ENCODE assay signal across 8 cellular contexts in the genomic region with DNA sequence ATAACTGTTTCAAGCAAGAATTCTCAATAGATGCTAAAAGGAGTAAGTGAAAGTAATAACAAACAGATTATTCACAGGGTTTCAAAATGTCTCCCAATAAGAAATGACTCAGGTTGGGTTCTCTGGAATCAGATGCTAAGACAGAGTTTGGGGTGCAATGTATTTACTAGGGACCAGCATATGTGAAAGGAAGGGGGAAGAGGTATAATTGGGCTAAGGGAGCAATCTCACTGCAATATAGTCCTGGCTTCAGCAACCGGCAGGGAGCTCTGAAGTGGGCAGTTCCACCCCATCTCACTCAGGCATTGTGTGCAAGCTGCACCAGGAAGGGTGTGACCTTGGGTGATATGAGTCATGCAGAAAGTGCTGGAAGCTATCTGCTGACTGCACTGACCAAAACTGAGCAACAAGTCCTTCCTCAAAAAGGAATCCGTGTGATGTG. TPM values are rescaled to one million over a fixed set of nuclear protein-coding genes. Genes with fewer than 3 reads are reported as not detected.
DNase-seq lines count a peak whose midpoint lies in the region; ATAC-seq, FAIRE-seq and TF ChIP-seq lines count a peak whose summit lies in the region.

No MANE protein-coding gene starts in this region.

- peak overlapping the region; percentile 63 for H3K4me2 ChIP-seq in K562 (ENCODE audit: insufficient read depth, low read length)

- TF ChIP-seq EP300 in K562 (IDR thresholded peaks at IDR 0.05; ENCODE audit: low read length) = no peak

- intact Hi-C loops in K562 (cut with micrococcal nuclease) = no loop called here

- no peak for TF ChIP-seq POLR2A in K562 (conservative IDR thresholded peaks at IDR 0.05)

- TF ChIP-seq CTCF in 22Rv1 (IDR thresholded peaks at IDR 0.05) (no peak), K562 (IDR thresholded peaks at IDR 0.05 in 2 of 3, conservative IDR thresholded peaks at IDR 0.05 in 1 of 3; ENCODE audit: insufficient read depth in 2 of 3, low read depth in 1 of 3, low read length in 3 of 3) (no peak)

- no TSS peak for BruUV-seq in K562 (replicated peaks; lab: Mats Ljungman, UMichigan)

- CTCF ChIA-PET in K562 (lab: Yijun Ruan, JAX; ENCODE audit: low intra/inter-chr PET ratio) = no interaction called here

- no peaks in the 10 kb centered on the region for H3K27me3 ChIP-seq in K562 (ENCODE audit: control insufficient read depth in 2 of 2, insufficient read depth in 2 of 2, low read length in 2 of 2)

- no peaks in the 10 kb centered on the region for H4K20me1 ChIP-seq in K562 (replicated peaks; ENCODE audit: control insufficient read depth, insufficient read depth, low read length)

- in situ Hi-C loops in K562 (cut with MboI) = no loop called here

- peak; percentile 94 for FAIRE-seq in K562 (lab: Jason Lieb, UNC)

- 0% methylated on average over 2 of the region's 2 CpGs for WGBS in K562 (ENCODE audit: insufficient coverage, low coverage, missing lambda C conversion rate)

- TF ChIP-seq RAD21 in K562 (CRISPR knock-in tag; conservative IDR thresholded peaks at IDR 0.05 in 1 of 2, IDR thresholded peaks at IDR 0.05 in 1 of 2) = no peak

- no peaks in the 10 kb centered on the region for H3K9me1 ChIP-seq in K562 (ENCODE audit: control insufficient read depth, insufficient read depth, low read length)

- no peaks in the 10 kb centered on the region for H3K9me3 ChIP-seq in K562 (replicated peaks; ENCODE audit: control insufficient read depth, insufficient read depth, low read depth, low read length)

- peak overlapping the region in 1 of 2 experiments; percentile 10; a peak in 1 of 4 replicates for H3K9ac ChIP-seq in K562 (ENCODE audit: insufficient read depth in 1 of 2, low read depth in 2 of 2, low read length in 2 of 2)

- H3K27ac ChIP-seq in 22Rv1 = peak overlapping the region; percentile 28; the same call in 1 of the 2 replicates
- peak overlapping the region; percentile 51 for H3K27ac ChIP-seq in K562 (ENCODE audit: extremely low read depth, low read depth, low read length)

- H2AFZ ChIP-seq in K562 (ENCODE audit: low read depth, low read length) = 0 out of 2 replicates have a peak overlapping the region, but pooled peaks have one; percentile 7

- peaks cover 0 to 10% of the 10 kb centered on the region in 2 experiments; a peak in 2 of 5 replicates for H3K4me1 ChIP-seq in K562 (replicated peaks in 1 of 2; ENCODE audit: control insufficient read depth in 2 of 2, insufficient read depth in 2 of 2, low read length in 2 of 2)

- DNase-seq in T follicular helper cell (ENCODE audit: low read depth) = peak; percentile 4
- peak; percentile 44 to 79 (median 60) for DNase-seq in K562 (ENCODE audit: extremely low read depth in 1 of 4, low spot score in 3 of 4)
- DNase-seq in kidney tubule cell (ENCODE audit: low spot score) = peak; percentile 88
- peak; percentile 4 for DNase-seq in stimulated activated CD8-positive, alpha-beta memory T cell treated with anti-CD3 and anti-CD28 coated beads, Interleukin-7, amount 100 ng/mL, for 24 hours (ENCODE audit: low read depth)
- DNase-seq in D341Med (ENCODE audit: low spot score) = no peak

- peaks cover 21% of the 10 kb centered on the region for H3K79me2 ChIP-seq in K562 (ENCODE audit: control insufficient read depth, insufficient read depth, low read length)

- ATAC-seq in GM18909 (IDR thresholded peaks at IDR 0.05; ENCODE audit: poor library complexity, unreplicated experiment) (peak; percentile 99), HG03135 (IDR thresholded peaks at IDR 0.05; ENCODE audit: unreplicated experiment) (peak; percentile 96), K562 (peak; percentile 100)

- POLR2A ChIA-PET in K562 (lab: Yijun Ruan, JAX) = interaction anchor here (0.6 to 1.4 kb wide), 3 partner anchors 9 to 18 kb away, joined by 3 to 4 read pairs (median 4); no protein-coding TSS in a partner anchor

- no peak overlapping the region for H3K4me3 ChIP-seq in K562

- no peaks in the 10 kb centered on the region for H3K36me3 ChIP-seq in K562 (ENCODE audit: control insufficient read depth, insufficient read depth, low read length)

TF ChIP-seq in K562, 482 proteins besides CTCF, POLR2A, EP300 and RAD21 (continues in another document):
- TF ChIP-seq NCOA2 (IDR thresholded peaks at IDR 0.05; ENCODE audit: partially characterized antibody in 2 of 2) (no peak), NCOR1 (IDR thresholded peaks at IDR 0.05) (0 out of 2 replicates have a peak, but pooled peaks have one; percentile 20), MEIS2 (IDR thresholded peaks at IDR 0.05; ENCODE audit: partially characterized antibody) (no peak), CTBP1 (IDR thresholded peaks at IDR 0.05; ENCODE audit: borderline replicate concordance) (peak; percentile 80), MED1 (CRISPR knock-in tag; IDR thresholded peaks at IDR 0.05; ENCODE audit: borderline replicate concordance) (no peak), CBX5 (IDR thresholded peaks at IDR 0.05; ENCODE audit: borderline replicate concordance, low read depth) (no peak), FOSL1 (tag; conservative IDR thresholded peaks at IDR 0.05) (peak; percentile 94), ARID1B (IDR thresholded peaks at IDR 0.05) (peak; percentile 79), EHMT2 (IDR thresholded peaks at IDR 0.05) (peak; percentile 51; the same call in 1 of the 2 replicates), HDAC2 (IDR thresholded peaks at IDR 0.05) (0 out of 2 replicates have a peak, but pooled peaks have one; percentile 48), MEF2A (IDR thresholded peaks at IDR 0.05; ENCODE audit: control insufficient read depth, low read depth, low read length) (no peak), L3MBTL2 (IDR thresholded peaks at IDR 0.05) (0 out of 2 replicates have a peak, but pooled peaks have one; percentile 21), RCOR1 (IDR thresholded peaks at IDR 0.05; ENCODE audit: borderline replicate concordance in 1 of 2, low read depth in 2 of 2, low read length in 2 of 2) (peak in 1 of 2 experiments; percentile 57; a peak in 2 of 4 replicates), EP400 (IDR thresholded peaks at IDR 0.05) (no peak), ETV1 (tag; conservative IDR thresholded peaks at IDR 0.05; ENCODE audit: low read depth) (no peak), ZNF354B (CRISPR knock-in tag; IDR thresholded peaks at IDR 0.05) (no peak), HNRNPL (IDR thresholded peaks at IDR 0.05; ENCODE audit: low read depth, low read length) (no peak), PHF21A (IDR thresholded peaks at IDR 0.05; ENCODE audit: borderline replicate concordance, low read depth) (no peak), SMARCA4 (IDR thresholded peaks at IDR 0.05) (peak; percentile 77), JUN (IDR thresholded peaks at IDR 0.05; ENCODE audit: borderline replicate concordance, low read depth, low read length) (peak; percentile 83), JUN (CRISPR knock-in tag; IDR thresholded peaks at IDR 0.05; ENCODE audit: borderline replicate concordance) (no peak), ZNF561 (CRISPR knock-in tag; conservative IDR thresholded peaks at IDR 0.05) (no peak)
- TF ChIP-seq, protein P1, sequence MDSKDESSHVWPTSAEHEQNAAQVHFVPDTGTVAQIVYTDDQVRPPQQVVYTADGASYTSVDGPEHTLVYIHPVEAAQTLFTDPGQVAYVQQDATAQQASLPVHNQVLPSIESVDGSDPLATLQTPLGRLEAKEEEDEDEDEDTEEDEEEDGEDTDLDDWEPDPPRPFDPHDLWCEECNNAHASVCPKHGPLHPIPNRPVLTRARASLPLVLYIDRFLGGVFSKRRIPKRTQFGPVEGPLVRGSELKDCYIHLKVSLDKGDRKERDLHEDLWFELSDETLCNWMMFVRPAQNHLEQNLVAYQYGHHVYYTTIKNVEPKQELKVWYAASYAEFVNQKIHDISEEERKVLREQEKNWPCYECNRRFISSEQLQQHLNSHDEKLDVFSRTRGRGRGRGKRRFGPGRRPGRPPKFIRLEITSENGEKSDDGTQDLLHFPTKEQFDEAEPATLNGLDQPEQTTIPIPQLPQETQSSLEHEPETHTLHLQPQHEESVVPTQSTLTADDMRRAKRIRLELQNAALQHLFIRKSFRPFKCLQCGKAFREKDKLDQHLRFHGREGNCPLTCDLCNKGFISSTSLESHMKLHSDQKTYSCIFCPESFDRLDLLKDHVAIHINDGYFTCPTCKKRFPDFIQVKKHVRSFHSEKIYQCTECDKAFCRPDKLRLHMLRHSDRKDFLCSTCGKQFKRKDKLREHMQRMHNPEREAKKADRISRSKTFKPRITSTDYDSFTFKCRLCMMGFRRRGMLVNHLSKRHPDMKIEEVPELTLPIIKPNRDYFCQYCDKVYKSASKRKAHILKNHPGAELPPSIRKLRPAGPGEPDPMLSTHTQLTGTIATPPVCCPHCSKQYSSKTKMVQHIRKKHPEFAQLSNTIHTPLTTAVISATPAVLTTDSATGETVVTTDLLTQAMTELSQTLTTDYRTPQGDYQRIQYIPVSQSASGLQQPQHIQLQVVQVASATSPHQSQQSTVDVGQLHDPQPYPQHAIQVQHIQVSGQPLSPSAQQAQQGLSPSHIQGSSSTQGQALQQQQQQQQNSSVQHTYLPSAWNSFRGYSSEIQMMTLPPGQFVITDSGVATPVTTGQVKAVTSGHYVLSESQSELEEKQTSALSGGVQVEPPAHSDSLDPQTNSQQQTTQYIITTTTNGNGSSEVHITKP (IDR thresholded peaks at IDR 0.05; ENCODE audit: partially characterized antibody) = peak; percentile 62

RNA-seq across cellular contexts. Expression of gene ZDHHC20, which starts 23.4 kb away (rescaled TPM):
- total RNA-seq in K562 (2011; cell fraction: chromatin; rRNA removed; ENCODE audit: low replicate concordance) = 8.6 and 23.3 TPM in 2 replicates
- 7.1 and 7.2 TPM in 2 replicates for total RNA-seq in K562 (2011; cell fraction: nucleolus; rRNA removed)
- 12.9 and 23.7 TPM in 2 replicates for total RNA-seq in K562 (2011; cell fraction: nucleoplasm; rRNA removed)
- total RNA-seq in K562 (2014; rRNA removed) = 10.0 and 12.0 TPM in 2 replicates
- 20.2 and 26.6 TPM in 2 replicates for total RNA-seq in K562 (2014; rRNA removed; fragmentation: Illumina TruSeq; extraction: Trizol)
- total RNA-seq in K562 (2015; rRNA removed; fragmentation: Illumina TruSeq; extraction: Trizol) = 19.4 and 20.9 TPM in 2 replicates
- total RNA-seq in K562 (2021) = 17.6 and 17.7 TPM in 2 replicates
- polyA plus RNA-seq in K562 (2011; rRNA removed) = 11.9 and 17.8 TPM in 2 replicates
- polyA plus RNA-seq in K562 (2011; cell fraction: cytosol; rRNA removed) = 5.5 and 6.7 TPM in 2 replicates
- 4.4 and 6.0 TPM in 2 replicates for polyA plus RNA-seq in K562 (2011; cell fraction: nucleus; rRNA removed)
- 8.9 and 10.8 TPM in 2 replicates for polyA plus RNA-seq in K562 (2012)
- 12.8 and 15.8 TPM in 2 replicates for polyA plus RNA-seq in K562 (2014; fragmentation: Illumina TruSeq; extraction: Trizol)
- polyA plus RNA-seq in K562 (2014; fragmentation: Nextera tagmentation; extraction: Ambion mirVana) = 1 to 10 TPM; 2.7 to 4.2 TPM
- polyA plus RNA-seq in K562 (2014; rRNA removed) = 9.8 and 10.3 TPM in 2 replicates
- 33.2 and 38.2 TPM in 2 replicates for polyA minus RNA-seq in K562 (2011; rRNA and poly(A)+ RNA removed)
- 9.6 and 11.8 TPM in 2 replicates for polyA minus RNA-seq in K562 (2011; cell fraction: cytosol; rRNA and poly(A)+ RNA removed)
- polyA minus RNA-seq in K562 (2011; cell fraction: nucleus; rRNA and poly(A)+ RNA removed) = 5.0 and 7.6 TPM in 2 replicates
